Comparison of ENCODE assay signal across 24 cellular contexts in genomic region chr2:73092146-73092783, GRCh38. TPM values are rescaled to one million over a fixed set of nuclear protein-coding genes. Genes with fewer than 3 reads are reported as not detected.
A peak's percentile ranks its signal among the peaks of the same experiment; 100 is the strongest.
DNase-seq lines count a peak whose midpoint lies in the region; ATAC-seq and TF ChIP-seq lines count a peak whose summit lies in the region.
"Had no signal": no experiment of that assay in that cellular context is flagged by ENCODE, and none has a peak within 500 bp of the region (broad histone marks: within the 10 kb centered on the region; RNA-seq: fewer than 3 reads in every experiment).

No MANE protein-coding gene starts in this region.

- DNase-seq in Right ventricle myocardium superior (peak; percentile 27), heart right ventricle (no peak), mesendoderm (no peak), tibial artery (no peak), mucosa of gallbladder (ENCODE audit: low spot score) (no peak), GM10248 (ENCODE audit: extremely low spot score) (no peak), foreskin melanocyte (no peak)
- DNase-seq: activated CD4-positive, alpha-beta T cell treated with anti-CD3 and anti-CD28 coated beads, Interleukin-2, amount 10 ng/mL, durations not matched to agents 24 days and 14 days; activated CD8-positive, alpha-beta memory T cell treated with anti-CD3 and anti-CD28 coated beads, Interleukin-2, amount 10 ng/mL, durations not matched to agents 7 days and 5 days; activated naive CD8-positive, alpha-beta T cell treated with anti-CD3 and anti-CD28 coated beads for 36 hours; body of pancreas; DMS153; GDM1; glutamatergic neuron; Kasumi-1; NCI-H1092; NCI-H2029 treated with DMSO at 0.1 percent for 48 hours; occipital lobe; testis had no signal

- H3K36me3 Mint-ChIP-seq in activated T-helper 17 cell treated with anti-CD3 and anti-CD28 coated beads, Interleukin-2, amount 50 U/mL, for 72 hours (ENCODE audit: low read depth) = peaks cover 9% of the 10 kb centered on the region
- H3K36me3 Mint-ChIP-seq: activated CD8-positive, alpha-beta memory T cell treated with anti-CD3 and anti-CD28 coated beads, Interleukin-2, amount 10 ng/mL, durations not matched to agents 7 days and 5 days; activated naive CD8-positive, alpha-beta T cell treated with anti-CD3 and anti-CD28 coated beads for 36 hours; CD14-positive monocyte had no signal

- H3K36me3 ChIP-seq in heart right ventricle (peaks cover 0 to 18% (median 10%) of the 10 kb centered on the region in 9 donors), mesendoderm (ENCODE audit: control insufficient read depth, insufficient read depth, low read length) (no peaks in the 10 kb centered on the region), tibial artery (peaks cover 0 to 19% (median 15%) of the 10 kb centered on the region in 3 donors)

- CTCF ChIA-PET in GM10248 (lab: Yijun Ruan, JAX) = interaction anchor here (1.3 kb wide), 1 partner anchor 10 kb away, joined by 6 read pairs; no protein-coding TSS in a partner anchor

- no peak overlapping the region for H3K4ac ChIP-seq in mesendoderm (ENCODE audit: low read depth, low read length)

- no peak overlapping the region for H3K18ac ChIP-seq in mesendoderm (ENCODE audit: low read length)

- no peak overlapping the region for H3K4me3 Mint-ChIP-seq in activated T-helper 17 cell treated with anti-CD3 and anti-CD28 coated beads, Interleukin-2, amount 50 U/mL, for 72 hours
- H3K4me3 Mint-ChIP-seq: activated CD4-positive, alpha-beta T cell treated with anti-CD3 and anti-CD28 coated beads, Interleukin-2, amount 10 ng/mL, durations not matched to agents 24 days and 14 days; activated CD8-positive, alpha-beta memory T cell treated with anti-CD3 and anti-CD28 coated beads, Interleukin-2, amount 10 ng/mL, durations not matched to agents 7 days and 5 days; activated naive CD8-positive, alpha-beta T cell treated with anti-CD3 and anti-CD28 coated beads for 36 hours; CD14-positive monocyte had no signal

- H2BK15ac ChIP-seq in mesendoderm (replicated peaks; ENCODE audit: low read depth) = no peak overlapping the region

- H3K27me3 Mint-ChIP-seq in activated T-helper 17 cell treated with anti-CD3 and anti-CD28 coated beads, Interleukin-2, amount 50 U/mL, for 72 hours = no peaks in the 10 kb centered on the region
- H3K27me3 Mint-ChIP-seq: activated CD4-positive, alpha-beta T cell treated with anti-CD3 and anti-CD28 coated beads, Interleukin-2, amount 10 ng/mL, durations not matched to agents 24 days and 14 days; activated CD8-positive, alpha-beta memory T cell treated with anti-CD3 and anti-CD28 coated beads, Interleukin-2, amount 10 ng/mL, durations not matched to agents 7 days and 5 days; activated naive CD8-positive, alpha-beta T cell treated with anti-CD3 and anti-CD28 coated beads for 36 hours had no signal

- H3K4me1 ChIP-seq in heart right ventricle (peaks cover 11 to 72% (median 51%) of the 10 kb centered on the region in 9 donors), mesendoderm (ENCODE audit: control insufficient read depth, low read depth, low read length) (no peaks in the 10 kb centered on the region), tibial artery (peaks cover 0 to 72% (median 52%) of the 10 kb centered on the region in 4 donors)
- H3K4me1 ChIP-seq: testis had no signal

- POLR2A ChIA-PET in GM10248 (lab: Yijun Ruan, JAX) = no interaction called here

- H4K8ac ChIP-seq in mesendoderm (ENCODE audit: low read depth, low read length) = no peak overlapping the region

- intact Hi-C loops in Right ventricle myocardium superior (cut with DNase I) (no loop called here), heart right ventricle (cut with DNase I) (no loop called here), tibial artery (cut with DNase I; ENCODE audit: low total_unique reads) (no loop called here)

- H3K9me3 ChIP-seq in heart right ventricle = no peaks in the 10 kb centered on the region
- no peaks in the 10 kb centered on the region for H3K9me3 ChIP-seq in tibial artery
- H3K9me3 ChIP-seq: body of pancreas, right atrium auricular region, testis had no signal

- no peak overlapping the region for H3K4me2 ChIP-seq in mesendoderm (ENCODE audit: low read length)

- peak overlapping the region in 2 of 10 donors; percentile 7 to 33 for H3K27ac ChIP-seq in heart right ventricle
- H3K27ac ChIP-seq in mesendoderm (ENCODE audit: low read depth, low read length) = no peak overlapping the region
- H3K27ac ChIP-seq in tibial artery = peak overlapping the region; percentile 16
- H3K27ac ChIP-seq: right atrium auricular region, testis had no signal

- H3K27me3 ChIP-seq in heart right ventricle = no peaks in the 10 kb centered on the region
- no peaks in the 10 kb centered on the region for H3K27me3 ChIP-seq in mesendoderm (ENCODE audit: insufficient read depth, low read length, poor library complexity)
- no peaks in the 10 kb centered on the region for H3K27me3 ChIP-seq in tibial artery
- H3K27me3 ChIP-seq: body of pancreas, right atrium auricular region, testis had no signal

- peaks cover 5% of the 10 kb centered on the region for H3K79me1 ChIP-seq in mesendoderm (ENCODE audit: low read length)

- no peak overlapping the region for H3K56ac ChIP-seq in mesendoderm (ENCODE audit: low read length)

- WGBS in heart right ventricle, 2 donors = 52 to 65% methylated on average over 7 of the region's 7 CpGs
- WGBS in mesendoderm (ENCODE audit: extremely low coverage, insufficient coverage, low lambda C conversion rate) = no CpG with 5 or more reads among the region's 7 CpGs

- no peak overlapping the region for H2BK5ac ChIP-seq in mesendoderm (ENCODE audit: low read length)

- H3K27ac Mint-ChIP-seq in activated T-helper 17 cell treated with anti-CD3 and anti-CD28 coated beads, Interleukin-2, amount 50 U/mL, for 72 hours = peak overlapping the region; percentile 55
- H3K27ac Mint-ChIP-seq: activated CD4-positive, alpha-beta T cell treated with anti-CD3 and anti-CD28 coated beads, Interleukin-2, amount 10 ng/mL, durations not matched to agents 24 days and 14 days; activated CD8-positive, alpha-beta memory T cell treated with anti-CD3 and anti-CD28 coated beads, Interleukin-2, amount 10 ng/mL, durations not matched to agents 7 days and 5 days; activated naive CD8-positive, alpha-beta T cell treated with anti-CD3 and anti-CD28 coated beads for 36 hours had no signal

- H3K4me1 Mint-ChIP-seq in activated T-helper 17 cell treated with anti-CD3 and anti-CD28 coated beads, Interleukin-2, amount 50 U/mL, for 72 hours = peaks cover 16% of the 10 kb centered on the region
- H3K4me1 Mint-ChIP-seq: activated CD4-positive, alpha-beta T cell treated with anti-CD3 and anti-CD28 coated beads, Interleukin-2, amount 10 ng/mL, durations not matched to agents 24 days and 14 days; activated CD8-positive, alpha-beta memory T cell treated with anti-CD3 and anti-CD28 coated beads, Interleukin-2, amount 10 ng/mL, durations not matched to agents 7 days and 5 days; activated naive CD8-positive, alpha-beta T cell treated with anti-CD3 and anti-CD28 coated beads for 36 hours had no signal

- H3K9ac ChIP-seq in mesendoderm (ENCODE audit: low read length) = no peak overlapping the region

- TF ChIP-seq CTCF in heart right ventricle (IDR thresholded peaks at IDR 0.05) = no peak
- TF ChIP-seq CTCF in tibial artery (IDR thresholded peaks at IDR 0.05) = no peak
- no peak for TF ChIP-seq CTCF in GM10248 (IDR thresholded peaks at IDR 0.05; ENCODE audit: control extremely low read depth, extremely low read depth, low read depth, missing control alignments)

- no peak overlapping the region for H4K5ac ChIP-seq in mesendoderm (ENCODE audit: low read length)

- H3K79me2 ChIP-seq in mesendoderm (ENCODE audit: control insufficient read depth, insufficient read depth, low read length) = no peaks in the 10 kb centered on the region

- ATAC-seq in Right ventricle myocardium superior (ENCODE audit: poor library complexity) = no peak
- ATAC-seq in heart right ventricle = no peak
- ATAC-seq in activated T-helper 17 cell treated with anti-CD3 and anti-CD28 coated beads, Interleukin-2, amount 50 U/mL, for 72 hours (replicated peaks) = no peak
- ATAC-seq: activated CD8-positive, alpha-beta memory T cell treated with anti-CD3 and anti-CD28 coated beads, Interleukin-2, amount 10 ng/mL, durations not matched to agents 7 days and 5 days; body of pancreas; SK-N-SH treated with all-trans-retinoic acid at 6 μM for 48 hours had no signal

- peak overlapping the region; percentile 56 for H3K23ac ChIP-seq in mesendoderm (ENCODE audit: low read length)

- no peak overlapping the region for H2BK120ac ChIP-seq in mesendoderm (ENCODE audit: low read depth, low read length)

- no peak overlapping the region for H3K4me3 ChIP-seq in heart right ventricle
- H3K4me3 ChIP-seq in mesendoderm (ENCODE audit: low read length) = no peak overlapping the region
- no peak overlapping the region for H3K4me3 ChIP-seq in tibial artery
- H3K4me3 ChIP-seq: body of pancreas, coronary artery, right atrium auricular region, testis had no signal

- H2AK5ac ChIP-seq in mesendoderm (ENCODE audit: low read length) = no peak overlapping the region

- no peaks in the 10 kb centered on the region for H3K9me3 Mint-ChIP-seq in activated T-helper 17 cell treated with anti-CD3 and anti-CD28 coated beads, Interleukin-2, amount 50 U/mL, for 72 hours
- H3K9me3 Mint-ChIP-seq: activated CD4-positive, alpha-beta T cell treated with anti-CD3 and anti-CD28 coated beads, Interleukin-2, amount 10 ng/mL, durations not matched to agents 24 days and 14 days; activated naive CD8-positive, alpha-beta T cell treated with anti-CD3 and anti-CD28 coated beads for 36 hours; CD14-positive monocyte had no signal

RNA-seq across cellular contexts. Expression of gene RAB11FIP5, which starts 20.5 kb away (rescaled TPM):
- total RNA-seq in Right ventricle myocardium superior (17.9 TPM), heart right ventricle (10 to 100 TPM; 16.3 to 30.4 (median 22.3) TPM), mucosa of gallbladder (63.0 TPM)
- 10 to 100 TPM in 1 of 2 donors, 1 to 10 TPM in 1; 6.8 to 25.2 TPM for polyA plus RNA-seq in heart right ventricle
- total RNA-seq in activated T-helper 17 cell treated with anti-CD3 and anti-CD28 coated beads, Interleukin-2, amount 50 U/mL, for 72 hours = 10 to 100 TPM; 15.5 to 29.9 TPM
- 4.4 TPM for polyA plus RNA-seq in mesendoderm (2013, experiment 1 of 2)
- polyA plus RNA-seq in mesendoderm (2013, experiment 2 of 2) = 4.5 TPM

RNA-seq across cellular contexts. Expression of gene SFXN5, which starts 20.8 kb away (rescaled TPM):
- total RNA-seq in Right ventricle myocardium superior = 9.7 TPM
- total RNA-seq in heart right ventricle = 10 to 100 TPM in 5 of 10 donors, 1 to 10 TPM in 5; 7.3 to 11.8 (median 10.0) TPM
- 1 to 10 TPM; 4.4 to 9.5 TPM for polyA plus RNA-seq in heart right ventricle
- total RNA-seq in activated T-helper 17 cell treated with anti-CD3 and anti-CD28 coated beads, Interleukin-2, amount 50 U/mL, for 72 hours = 10 to 100 TPM in 1 of 2 donors, 1 to 10 TPM in 1; 7.6 to 10.3 TPM
- polyA plus RNA-seq in mesendoderm (2013, experiment 1 of 2) = 20.2 TPM
- 18.2 TPM for polyA plus RNA-seq in mesendoderm (2013, experiment 2 of 2)
- 21.9 TPM for total RNA-seq in mucosa of gallbladder
